In the genomic region with DNA sequence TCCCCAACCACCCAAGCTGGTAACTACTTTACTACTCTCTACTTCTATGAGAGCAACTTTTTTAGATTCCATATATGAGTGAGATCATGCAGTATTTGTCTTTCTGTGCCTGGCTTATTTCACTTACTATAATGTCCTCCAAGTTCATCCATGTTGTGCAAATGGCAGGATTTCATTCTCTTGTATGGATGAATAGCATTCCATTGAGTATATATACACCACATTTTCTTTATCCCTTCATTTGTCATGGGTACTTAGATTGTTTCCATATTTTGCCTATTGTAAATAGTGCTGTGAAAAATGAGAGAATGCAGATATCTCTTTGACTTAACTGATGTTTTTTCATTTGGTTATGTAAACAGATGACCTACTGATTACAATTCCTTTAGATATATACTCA, we compare ENCODE assay signal across 21 cellular contexts.
"Had no signal": no experiment of that assay in that cellular context is flagged by ENCODE, and none has a peak within 500 bp of the region (broad histone marks: within the 10 kb centered on the region; RNA-seq: fewer than 3 reads in every experiment).

No MANE protein-coding gene starts in this region.

- H3K27ac Mint-ChIP-seq: activated CD4-positive, alpha-beta T cell treated with anti-CD3 and anti-CD28 coated beads for 36 hours; activated CD8-positive, alpha-beta memory T cell treated with anti-CD3 and anti-CD28 coated beads, Interleukin-2, amount 10 ng/mL, durations not matched to agents 7 days and 5 days; activated CD8-positive, alpha-beta T cell treated with anti-CD3 and anti-CD28 coated beads, Interleukin-2, amount 10 ng/mL, durations not matched to agents 7 days and 5 days; activated naive CD4-positive, alpha-beta T cell treated with anti-CD3 and anti-CD28 coated beads, Interleukin-2, amount 50 U/mL, for 72 hours; activated T-helper 2 cell treated with anti-CD3 and anti-CD28 coated beads, Interferon-gamma antibody, Interleukin-2, Interleukin-4, amounts not matched to agents 10 μg/mL and 5 μg/mL and 100 μg/mL, durations not matched to agents 14 hours and 24 hours and 36 hours; brain; natural killer cell treated with Interleukin-12 subunit alpha and Interleukin-12 subunit beta and Interleukin-15 and Interleukin-18, amount 100 ng/mL, for 72 hours; progenitor cell of endocrine pancreas; stimulated activated memory B cell treated with anti-CD40 and anti-IgM and Interleukin-4, amounts not matched to agents 10 μg/mL and 1 μg/mL and 100 μg/mL, for 72 hours; stimulated activated naive CD8-positive, alpha-beta T cell treated with anti-CD3 and anti-CD28 coated beads, Interleukin-15, amount 100 ng/mL, for 72 hours; type B pancreatic cell had no signal

- H3K4me3 ChIP-seq: cardiac muscle cell, colonic mucosa, left lung, lower lobe of right lung, mucosa of descending colon, smooth muscle cell, uterus had no signal

- H3K27ac ChIP-seq: cardiac muscle cell, colonic mucosa, dorsolateral prefrontal cortex, left lung, lower lobe of right lung, uterus had no signal

- H3K9me3 ChIP-seq: colonic mucosa, left lung, lower lobe of right lung, mucosa of descending colon, neutrophil, uterus had no signal

- H3K4me1 ChIP-seq: colonic mucosa, lower lobe of right lung, uterus had no signal

- H3K4me3 Mint-ChIP-seq: activated CD4-positive, alpha-beta T cell treated with anti-CD3 and anti-CD28 coated beads for 36 hours; activated CD8-positive, alpha-beta memory T cell treated with anti-CD3 and anti-CD28 coated beads, Interleukin-2, amount 10 ng/mL, durations not matched to agents 7 days and 5 days; activated CD8-positive, alpha-beta T cell treated with anti-CD3 and anti-CD28 coated beads, Interleukin-2, amount 10 ng/mL, durations not matched to agents 7 days and 5 days; brain; natural killer cell treated with Interleukin-12 subunit alpha and Interleukin-12 subunit beta and Interleukin-15 and Interleukin-18, amount 100 ng/mL, for 72 hours; stimulated activated memory B cell treated with anti-CD40 and anti-IgM and Interleukin-4, amounts not matched to agents 10 μg/mL and 1 μg/mL and 100 μg/mL, for 72 hours; stimulated activated naive CD8-positive, alpha-beta T cell treated with anti-CD3 and anti-CD28 coated beads, Interleukin-15, amount 100 ng/mL, for 72 hours; type B pancreatic cell had no signal

- H3K36me3 ChIP-seq: cardiac muscle cell, colonic mucosa, left lung, lower lobe of right lung, neutrophil, uterus had no signal

- H3K27me3 Mint-ChIP-seq: activated CD4-positive, alpha-beta T cell treated with anti-CD3 and anti-CD28 coated beads for 36 hours; brain; progenitor cell of endocrine pancreas; stimulated activated naive CD8-positive, alpha-beta T cell treated with anti-CD3 and anti-CD28 coated beads, Interleukin-15, amount 100 ng/mL, for 72 hours had no signal

- H3K27me3 ChIP-seq: cardiac muscle cell, colonic mucosa, dorsolateral prefrontal cortex, left lung, neutrophil, uterus had no signal

- H3K36me3 Mint-ChIP-seq: activated CD8-positive, alpha-beta memory T cell treated with anti-CD3 and anti-CD28 coated beads, Interleukin-2, amount 10 ng/mL, durations not matched to agents 7 days and 5 days; activated naive CD4-positive, alpha-beta T cell treated with anti-CD3 and anti-CD28 coated beads, Interleukin-2, amount 50 U/mL, for 72 hours; brain; natural killer cell treated with Interleukin-12 subunit alpha and Interleukin-12 subunit beta and Interleukin-15 and Interleukin-18, amount 100 ng/mL, for 72 hours; stimulated activated memory B cell treated with anti-CD40 and anti-IgM and Interleukin-4, amounts not matched to agents 10 μg/mL and 1 μg/mL and 100 μg/mL, for 72 hours; type B pancreatic cell had no signal

- H3K9me3 Mint-ChIP-seq: activated naive CD4-positive, alpha-beta T cell treated with anti-CD3 and anti-CD28 coated beads, Interleukin-2, amount 50 U/mL, for 72 hours; activated T-helper 2 cell treated with anti-CD3 and anti-CD28 coated beads, Interferon-gamma antibody, Interleukin-2, Interleukin-4, amounts not matched to agents 10 μg/mL and 5 μg/mL and 100 μg/mL, durations not matched to agents 14 hours and 24 hours and 36 hours; natural killer cell treated with Interleukin-12 subunit alpha and Interleukin-12 subunit beta and Interleukin-15 and Interleukin-18, amount 100 ng/mL, for 72 hours; stimulated activated memory B cell treated with anti-CD40 and anti-IgM and Interleukin-4, amounts not matched to agents 10 μg/mL and 1 μg/mL and 100 μg/mL, for 72 hours; stimulated activated naive CD8-positive, alpha-beta T cell treated with anti-CD3 and anti-CD28 coated beads, Interleukin-15, amount 100 ng/mL, for 72 hours; type B pancreatic cell had no signal

- DNase-seq: cerebellar nuclear complex had no signal

- H3K4me1 Mint-ChIP-seq: brain had no signal
